Comparison of ENCODE assay signal across 18 cellular contexts in genomic region chr9:97855899-97856298, GRCh38. TPM values are rescaled to one million over a fixed set of nuclear protein-coding genes. Genes with fewer than 3 reads are reported as not detected.
DNase-seq lines count a peak whose midpoint lies in the region; ATAC-seq, FAIRE-seq and TF ChIP-seq lines count a peak whose summit lies in the region.
"Had no signal": no experiment of that assay in that cellular context is flagged by ENCODE, and none has a peak within 500 bp of the region (broad histone marks: within the 10 kb centered on the region; RNA-seq: fewer than 3 reads in every experiment).

No MANE protein-coding gene starts in this region.

- ATAC-seq in activated naive CD8-positive, alpha-beta T cell treated with anti-CD3 and anti-CD28 coated beads, Interleukin-2, amount 50 U/mL, for 24 hours: no peak
- no peak for ATAC-seq in T-helper 17 cell
- no peak for ATAC-seq in HG03175 (IDR thresholded peaks at IDR 0.05; ENCODE audit: unreplicated experiment)
- ATAC-seq: GM12878 had no signal

- TF ChIP-seq CTCF in H1 (IDR thresholded peaks at IDR 0.05; ENCODE audit: control extremely low read depth in 1 of 3, insufficient read depth in 1 of 3, low read depth in 1 of 3, low read length in 3 of 3): no peak
- no peak for TF ChIP-seq CTCF in type B pancreatic cell (conservative IDR thresholded peaks at IDR 0.05)

- H3K4me2 ChIP-seq in H1 (ENCODE audit: insufficient read depth in 1 of 2, low read depth in 2 of 2, low read length in 2 of 2) (peak overlapping the region in 1 of 2 experiments; percentile 72; a peak in 1 of 4 replicates), neuronal stem cell (ENCODE audit: insufficient read depth, low read length, poor library complexity, severe bottlenecking) (no peak overlapping the region)
- H3K4me2 ChIP-seq: BLaER1 treated with 17β-estradiol and CSF1 and Interleukin-3, amounts not matched to agents 10 nM and 100 nM had no signal

- no peaks in the 10 kb centered on the region for H3K9me3 Mint-ChIP-seq in activated naive CD8-positive, alpha-beta T cell (ENCODE audit: low read depth)
- no peaks in the 10 kb centered on the region for H3K9me3 Mint-ChIP-seq in activated naive CD8-positive, alpha-beta T cell treated with anti-CD3 and anti-CD28 coated beads, Interleukin-2, amount 50 U/mL, for 24 hours
- no peaks in the 10 kb centered on the region for H3K9me3 Mint-ChIP-seq in type B pancreatic cell

- no peak for TF ChIP-seq RAD21 in H1 (IDR thresholded peaks at IDR 0.05 in 1 of 2, conservative IDR thresholded peaks at IDR 0.05 in 1 of 2; ENCODE audit: low read depth in 2 of 2, low read length in 2 of 2)

- no peaks in the 10 kb centered on the region for H3K36me3 Mint-ChIP-seq in activated naive CD8-positive, alpha-beta T cell
- H3K36me3 Mint-ChIP-seq in activated naive CD8-positive, alpha-beta T cell treated with anti-CD3 and anti-CD28 coated beads, Interleukin-2, amount 50 U/mL, for 24 hours (ENCODE audit: low read depth): no peaks in the 10 kb centered on the region
- H3K36me3 Mint-ChIP-seq in type B pancreatic cell (no peaks in the 10 kb centered on the region), T-helper 17 cell (ENCODE audit: low read depth) (peaks cover 2% of the 10 kb centered on the region)
- H3K36me3 Mint-ChIP-seq: CD4-positive, CD25-positive, alpha-beta regulatory T cell had no signal

- H3K36me3 ChIP-seq in H1 (ENCODE audit: control insufficient read depth in 2 of 4, insufficient read depth in 4 of 4, low read length in 3 of 4): peaks cover 0 to 9% (median 0%) of the 10 kb centered on the region in 4 experiments; a peak in 1 of 8 replicates
- H3K36me3 ChIP-seq in neuronal stem cell (replicated peaks in 1 of 2; ENCODE audit: control insufficient read depth in 2 of 2, insufficient read depth in 2 of 2, low read length in 2 of 2): no peaks in the 10 kb centered on the region
- H3K36me3 ChIP-seq: BLaER1 treated with 17β-estradiol and CSF1 and Interleukin-3, amounts not matched to agents 10 nM and 100 nM had no signal

- H2BK15ac ChIP-seq in H1 (ENCODE audit: low read length): no peak overlapping the region
- no peak overlapping the region for H2BK15ac ChIP-seq in neuronal stem cell (ENCODE audit: low read length)

- WGBS in H1 (ENCODE audit: extremely low coverage in 1 of 2, insufficient coverage in 1 of 2, insufficient read length in 1 of 2, insufficient replicate concordance in 2 of 2, low coverage in 1 of 2, low lambda C conversion rate in 2 of 2, missing lambda C conversion rate in 1 of 2), 2 experiments: 13% methylated on average over 5 of the region's 5 CpGs; no CpG with 5 or more reads in 1 of the 2 experiments
- WGBS in neuronal stem cell (ENCODE audit: extremely low coverage in 2 of 2, insufficient read length in 2 of 2, insufficient replicate concordance in 1 of 2), 2 donors: no CpG with 5 or more reads among the region's 5 CpGs

- no peak overlapping the region for H3K27ac Mint-ChIP-seq in activated naive CD8-positive, alpha-beta T cell
- H3K27ac Mint-ChIP-seq in activated naive CD8-positive, alpha-beta T cell treated with anti-CD3 and anti-CD28 coated beads, Interleukin-2, amount 50 U/mL, for 24 hours: no peak overlapping the region
- H3K27ac Mint-ChIP-seq in type B pancreatic cell: no peak overlapping the region
- no peak overlapping the region for H3K27ac Mint-ChIP-seq in T-helper 17 cell

- no peak overlapping the region for H3K56ac ChIP-seq in H1 (replicated peaks; ENCODE audit: insufficient read length, low read depth, low read length)

- no peak for TF ChIP-seq EP300 in H1 (IDR thresholded peaks at IDR 0.05; ENCODE audit: borderline replicate concordance in 1 of 2, low read depth in 2 of 2, low read length in 2 of 2)

- no peak overlapping the region for H3K27ac ChIP-seq in H1 (ENCODE audit: low read depth, low read length)
- H3K27ac ChIP-seq in neuronal stem cell (replicated peaks; ENCODE audit: low read length): no peak overlapping the region
- H3K27ac ChIP-seq: BLaER1 treated with 17β-estradiol and CSF1 and Interleukin-3, amounts not matched to agents 10 nM and 100 nM had no signal

- H2AK5ac ChIP-seq in H1 (ENCODE audit: low read depth, low read length) (no peak overlapping the region), neuronal stem cell (ENCODE audit: low read depth, low read length) (peak overlapping the region; percentile 10)

- H3K27me3 Mint-ChIP-seq in activated naive CD8-positive, alpha-beta T cell: peaks cover 46% of the 10 kb centered on the region
- peaks cover 83% of the 10 kb centered on the region for H3K27me3 Mint-ChIP-seq in activated naive CD8-positive, alpha-beta T cell treated with anti-CD3 and anti-CD28 coated beads, Interleukin-2, amount 50 U/mL, for 24 hours
- H3K27me3 Mint-ChIP-seq in type B pancreatic cell (peaks cover 91% of the 10 kb centered on the region), T-helper 17 cell (peaks cover 65% of the 10 kb centered on the region)

- DNase-seq in activated naive CD8-positive, alpha-beta T cell treated with anti-CD3 and anti-CD28 coated beads, Interleukin-2, amount 50 U/mL, for 24 hours: no peak
- no peak for DNase-seq in H1 (ENCODE audit: low read depth in 1 of 2, low spot score in 2 of 2)
- DNase-seq in neuronal stem cell (ENCODE audit: low spot score): no peak
- DNase-seq in type B pancreatic cell (ENCODE audit: extremely low spot score, unreplicated experiment): no peak
- DNase-seq in T-helper 17 cell: no peak
- no peak for DNase-seq in HPDE6-E6E7 (ENCODE audit: extremely low spot score)
- DNase-seq: 8988T; ACHN; CD4-positive, CD25-positive, alpha-beta regulatory T cell; DMS79 had no signal

- H3K23ac ChIP-seq in H1 (ENCODE audit: insufficient read length) (no peak overlapping the region), neuronal stem cell (ENCODE audit: low read depth, low read length, poor library complexity) (no peak overlapping the region)

- H3K4me3 ChIP-seq in H1 (ENCODE audit: extremely low read depth in 1 of 4, insufficient read depth in 2 of 4, low read depth in 3 of 4, low read length in 4 of 4) (no peak overlapping the region), neuronal stem cell (ENCODE audit: low read length in 2 of 2) (no peak overlapping the region)
- H3K4me3 ChIP-seq: BLaER1 treated with 17β-estradiol and CSF1 and Interleukin-3, amounts not matched to agents 10 nM and 100 nM; GM12878 had no signal

- peaks cover 94 to 100% (median 99%) of the 10 kb centered on the region in 4 experiments for H3K27me3 ChIP-seq in H1 (replicated peaks in 1 of 4; ENCODE audit: control insufficient read depth in 3 of 4, extremely low read depth in 1 of 4, insufficient read depth in 3 of 4, low read length in 3 of 4)
- peaks cover 61 to 100% (median 99%) of the 10 kb centered on the region in 3 experiments for H3K27me3 ChIP-seq in neuronal stem cell (ENCODE audit: control insufficient read depth in 3 of 3, insufficient read depth in 3 of 3, low read depth in 1 of 3, low read length in 3 of 3)

- no peak for TF ChIP-seq POLR2A in H1 (IDR thresholded peaks at IDR 0.05; ENCODE audit: control extremely low read depth in 1 of 2, low read depth in 2 of 2, low read length in 2 of 2)

- FAIRE-seq in H1 (lab: Jason Lieb, UNC): no peak
- FAIRE-seq: GM12878, GM19239 had no signal

- no peaks in the 10 kb centered on the region for H3K79me2 ChIP-seq in H1 (ENCODE audit: control insufficient read depth in 1 of 2, insufficient read depth in 2 of 2, low read length in 2 of 2)

- H3K9me3 ChIP-seq in H1 (ENCODE audit: insufficient read depth in 2 of 2, low read depth in 1 of 2, low read length in 1 of 2) (no peaks in the 10 kb centered on the region), neuronal stem cell (replicated peaks in 1 of 2; ENCODE audit: control insufficient read depth in 2 of 2, insufficient read depth in 1 of 2, low read depth in 1 of 2, low read length in 2 of 2) (peaks cover 6 to 9% of the 10 kb centered on the region in 2 donors), T-helper 17 cell (ENCODE audit: control insufficient read depth, low read length, poor library complexity, severe bottlenecking) (peaks cover 4% of the 10 kb centered on the region)

- no peak overlapping the region for H3K14ac ChIP-seq in H1 (ENCODE audit: insufficient read length)
- H3K14ac ChIP-seq in neuronal stem cell (ENCODE audit: low read length): no peak overlapping the region

- CTCF ChIA-PET in H1 (lab: Charles Lee; ENCODE audit: partially characterized antibody): interaction anchor here (1.0 kb wide), 2 partner anchors 34 to 40 kb away, joined by 3 read pairs; no protein-coding TSS in a partner anchor

- H3K4me1 ChIP-seq in H1 (replicated peaks in 1 of 4; ENCODE audit: control insufficient read depth in 3 of 4, insufficient read depth in 4 of 4, low read length in 3 of 4) (peaks cover 5 to 38% (median 22%) of the 10 kb centered on the region in 4 experiments), neuronal stem cell (ENCODE audit: control insufficient read depth in 2 of 2, insufficient read depth in 1 of 2, low read depth in 1 of 2, low read length in 2 of 2) (peaks cover 0 to 2% of the 10 kb centered on the region in 2 donors)
- H3K4me1 ChIP-seq: BLaER1 treated with 17β-estradiol and CSF1 and Interleukin-3, amounts not matched to agents 10 nM and 100 nM had no signal

- H3K23me2 ChIP-seq in H1 (ENCODE audit: low read depth, low read length): peaks cover 14% of the 10 kb centered on the region; the same call in 1 of the 2 replicates

- no peak overlapping the region for H3K9ac ChIP-seq in H1 (replicated peaks in 1 of 4; ENCODE audit: extremely low read depth in 1 of 4, low read depth in 3 of 4, low read length in 3 of 4)
- H3K9ac ChIP-seq in neuronal stem cell (ENCODE audit: low read depth, low read length, poor library complexity): no peak overlapping the region
- H3K9ac ChIP-seq: BLaER1 treated with 17β-estradiol and CSF1 and Interleukin-3, amounts not matched to agents 10 nM and 100 nM had no signal

- no peak overlapping the region for H4K8ac ChIP-seq in H1 (ENCODE audit: extremely low read depth, insufficient read depth, low read length)
- H4K8ac ChIP-seq in neuronal stem cell (ENCODE audit: low read depth, low read length): no peak overlapping the region

- H4K20me1 ChIP-seq in H1 (replicated peaks in 1 of 2; ENCODE audit: control insufficient read depth in 1 of 2, insufficient read depth in 2 of 2, low read length in 2 of 2): peaks cover 11 to 35% of the 10 kb centered on the region in 2 experiments
- H4K20me1 ChIP-seq: BLaER1 treated with 17β-estradiol and CSF1 and Interleukin-3, amounts not matched to agents 10 nM and 100 nM had no signal

- H3K4ac ChIP-seq in H1 (replicated peaks; ENCODE audit: insufficient read length, low read depth, low read length) (no peak overlapping the region), neuronal stem cell (ENCODE audit: low read length) (no peak overlapping the region)

- peaks cover 21% of the 10 kb centered on the region for H3K4me1 Mint-ChIP-seq in activated naive CD8-positive, alpha-beta T cell (ENCODE audit: low read depth)
- H3K4me1 Mint-ChIP-seq in activated naive CD8-positive, alpha-beta T cell treated with anti-CD3 and anti-CD28 coated beads, Interleukin-2, amount 50 U/mL, for 24 hours: peaks cover 23% of the 10 kb centered on the region
- H3K4me1 Mint-ChIP-seq in type B pancreatic cell (ENCODE audit: unreplicated experiment) (no peaks in the 10 kb centered on the region), T-helper 17 cell (peaks cover 12% of the 10 kb centered on the region)

- no peak overlapping the region for H2BK12ac ChIP-seq in H1 (ENCODE audit: low read depth, low read length)
- no peak overlapping the region for H2BK12ac ChIP-seq in neuronal stem cell (ENCODE audit: low read length)

- H2BK120ac ChIP-seq in H1 (replicated peaks; ENCODE audit: low read depth, low read length): no peak overlapping the region
- H2BK120ac ChIP-seq in neuronal stem cell (ENCODE audit: low read depth, low read length): no peak overlapping the region

- H4K5ac ChIP-seq in H1 (ENCODE audit: insufficient read length, low read depth, low read length): no peak overlapping the region

- POLR2A ChIA-PET in H1 (lab: Charles Lee; ENCODE audit: partially characterized antibody): no interaction called here

- peak overlapping the region; percentile 10 for H3K4me3 Mint-ChIP-seq in activated naive CD8-positive, alpha-beta T cell
- H3K4me3 Mint-ChIP-seq in activated naive CD8-positive, alpha-beta T cell treated with anti-CD3 and anti-CD28 coated beads, Interleukin-2, amount 50 U/mL, for 24 hours: no peak overlapping the region
- peak overlapping the region; percentile 72 for H3K4me3 Mint-ChIP-seq in type B pancreatic cell
- no peak overlapping the region for H3K4me3 Mint-ChIP-seq in T-helper 17 cell

- no peak overlapping the region for H2BK20ac ChIP-seq in H1 (ENCODE audit: low read length)

- H2BK5ac ChIP-seq in H1 (ENCODE audit: low read depth, low read length) (no peak overlapping the region), neuronal stem cell (ENCODE audit: low read length) (no peak overlapping the region)

- H2AFZ ChIP-seq in H1 (ENCODE audit: low read length) (no peak overlapping the region), neuronal stem cell (ENCODE audit: low read length) (no peak overlapping the region)

- no peaks in the 10 kb centered on the region for H3K79me1 ChIP-seq in H1 (ENCODE audit: low read depth, low read length)
- no peaks in the 10 kb centered on the region for H3K79me1 ChIP-seq in neuronal stem cell (ENCODE audit: low read depth, low read length)

- H4K91ac ChIP-seq in H1 (replicated peaks; ENCODE audit: insufficient read length, low read length): no peak overlapping the region
- H4K91ac ChIP-seq in neuronal stem cell (ENCODE audit: low read depth, low read length, poor library complexity): no peak overlapping the region

- H3K18ac ChIP-seq in H1 (ENCODE audit: extremely low read depth, low read length) (no peak overlapping the region), neuronal stem cell (ENCODE audit: low read length) (no peak overlapping the region)

RNA-seq across cellular contexts. Expression of gene FOXE1, which starts 2.9 kb away (rescaled TPM):
- total RNA-seq in H1 (2021; fragmentation: NEBNext Ultra II Directional; extraction: Animal tissue kit (Norgen Biotek cat#: 25700)): not detected in 2 replicates
- polyA plus RNA-seq in H1 (2011; rRNA removed): 0.03 TPM in 2 replicates
- 0.03 TPM for polyA plus RNA-seq in H1 (2011; cell fraction: cytosol; rRNA removed)
- polyA plus RNA-seq in H1 (2011; cell fraction: nucleus; rRNA removed): not detected
- polyA plus RNA-seq in H1 (2012, experiment 1 of 2): not detected in 4 replicates
- polyA plus RNA-seq in H1 (2012, experiment 2 of 2): 0.07 TPM
- 0.04 TPM for polyA plus RNA-seq in H1 (2013, experiment 1 of 2)
- polyA plus RNA-seq in H1 (2013, experiment 2 of 2): 0.04 TPM
- polyA minus RNA-seq in H1 (2011; rRNA and poly(A)+ RNA removed): 0.03 and 0.05 TPM in 2 replicates
- not detected for polyA minus RNA-seq in H1 (2011; cell fraction: cytosol; rRNA and poly(A)+ RNA removed)
- not detected for polyA minus RNA-seq in H1 (2011; cell fraction: nucleus; rRNA and poly(A)+ RNA removed)
- not detected for polyA plus RNA-seq in neuronal stem cell (2013, experiment 1 of 2)
- polyA plus RNA-seq in neuronal stem cell (2013, experiment 2 of 2): not detected
- total RNA-seq in type B pancreatic cell (ENCODE audit: low replicate concordance) (2.4 and 4.2 TPM in 2 replicates), T-helper 17 cell (under 1 TPM in 1 of 2 donors, not detected in 1; 0.08 TPM)
- total RNA-seq: CD4-positive, CD25-positive, alpha-beta regulatory T cell; G401; GM12878; H4; HT1080 had no signal
- polyA plus RNA-seq: CD4-positive, CD25-positive, alpha-beta regulatory T cell; GM12878 had no signal

Comparison
In these comparisons a context has a peak if more than half of its experiments do, and no peak if none do; other contexts are left out.
1. H3K4me3 Mint-ChIP-seq: peak in activated naive CD8-positive, alpha-beta T cell (single experiment) and type B pancreatic cell (single experiment); none in activated naive CD8-positive, alpha-beta T cell treated with anti-CD3 and anti-CD28 coated beads, Interleukin-2, amount 50 U/mL, for 24 hours (single experiment) and T-helper 17 cell (single experiment).